In the genomic region with DNA sequence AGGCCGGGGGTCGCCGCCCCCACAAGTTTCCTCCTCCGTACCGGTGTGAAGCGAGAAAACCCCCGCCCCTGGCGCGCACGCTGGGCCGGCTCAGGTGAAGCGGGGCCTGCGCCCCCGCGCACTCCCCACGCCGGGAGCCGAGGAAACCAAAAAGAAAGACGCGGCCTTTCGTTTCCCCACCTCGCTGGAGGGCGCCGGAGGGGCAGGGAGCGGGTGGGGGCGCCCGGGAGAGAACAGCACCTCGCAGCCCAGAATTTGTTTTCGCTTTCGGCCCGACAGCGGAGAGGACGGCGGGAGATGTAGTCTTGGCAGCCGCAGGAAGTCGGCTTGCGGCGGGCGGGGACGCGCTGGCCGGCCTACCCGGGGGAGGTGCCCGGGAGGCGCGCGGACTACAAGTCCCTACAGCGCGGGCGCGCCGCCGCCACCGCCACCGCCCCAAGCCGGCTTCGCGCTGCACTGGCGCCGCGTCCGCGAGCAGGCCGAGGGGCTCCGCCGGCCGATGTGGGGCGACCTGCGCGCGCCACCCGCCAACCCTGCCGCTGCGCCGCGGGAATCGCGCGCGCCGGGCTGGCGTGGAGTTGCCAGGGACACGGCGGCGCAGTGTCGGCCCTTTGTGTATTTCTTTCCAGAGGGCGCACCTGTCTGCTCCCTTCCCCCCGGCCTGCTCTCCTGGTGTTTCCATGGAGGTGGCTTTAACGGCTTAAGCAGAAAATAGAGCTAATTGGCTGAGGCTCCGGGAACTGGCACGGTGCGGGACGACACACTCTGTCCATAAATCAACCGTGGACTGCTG, we compare ENCODE assay signal across 8 cellular contexts. TPM values are rescaled to one million over a fixed set of nuclear protein-coding genes. Genes with fewer than 3 reads are reported as not detected.
DNase-seq lines count a peak whose midpoint lies in the region; ATAC-seq and TF ChIP-seq lines count a peak whose summit lies in the region.

A gene with protein sequence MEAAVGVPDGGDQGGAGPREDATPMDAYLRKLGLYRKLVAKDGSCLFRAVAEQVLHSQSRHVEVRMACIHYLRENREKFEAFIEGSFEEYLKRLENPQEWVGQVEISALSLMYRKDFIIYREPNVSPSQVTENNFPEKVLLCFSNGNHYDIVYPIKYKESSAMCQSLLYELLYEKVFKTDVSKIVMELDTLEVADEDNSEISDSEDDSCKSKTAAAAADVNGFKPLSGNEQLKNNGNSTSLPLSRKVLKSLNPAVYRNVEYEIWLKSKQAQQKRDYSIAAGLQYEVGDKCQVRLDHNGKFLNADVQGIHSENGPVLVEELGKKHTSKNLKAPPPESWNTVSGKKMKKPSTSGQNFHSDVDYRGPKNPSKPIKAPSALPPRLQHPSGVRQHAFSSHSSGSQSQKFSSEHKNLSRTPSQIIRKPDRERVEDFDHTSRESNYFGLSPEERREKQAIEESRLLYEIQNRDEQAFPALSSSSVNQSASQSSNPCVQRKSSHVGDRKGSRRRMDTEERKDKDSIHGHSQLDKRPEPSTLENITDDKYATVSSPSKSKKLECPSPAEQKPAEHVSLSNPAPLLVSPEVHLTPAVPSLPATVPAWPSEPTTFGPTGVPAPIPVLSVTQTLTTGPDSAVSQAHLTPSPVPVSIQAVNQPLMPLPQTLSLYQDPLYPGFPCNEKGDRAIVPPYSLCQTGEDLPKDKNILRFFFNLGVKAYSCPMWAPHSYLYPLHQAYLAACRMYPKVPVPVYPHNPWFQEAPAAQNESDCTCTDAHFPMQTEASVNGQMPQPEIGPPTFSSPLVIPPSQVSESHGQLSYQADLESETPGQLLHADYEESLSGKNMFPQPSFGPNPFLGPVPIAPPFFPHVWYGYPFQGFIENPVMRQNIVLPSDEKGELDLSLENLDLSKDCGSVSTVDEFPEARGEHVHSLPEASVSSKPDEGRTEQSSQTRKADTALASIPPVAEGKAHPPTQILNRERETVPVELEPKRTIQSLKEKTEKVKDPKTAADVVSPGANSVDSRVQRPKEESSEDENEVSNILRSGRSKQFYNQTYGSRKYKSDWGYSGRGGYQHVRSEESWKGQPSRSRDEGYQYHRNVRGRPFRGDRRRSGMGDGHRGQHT (minus strand): TSS at position 292 of the 793 bp plus-strand sequence. CDS start 616 bp downstream, outside the sequence.

- H3K4me3 ChIP-seq in Panc1 (ENCODE audit: low read depth in 2 of 2, low read length in 2 of 2) (peak within 1 kb of the TSS; percentile 73), esophagus muscularis mucosa (peak within 1 kb of the TSS; percentile 71 to 91 (median 86)), muscle layer of duodenum (ENCODE audit: low read depth in 1 of 2, low read length in 2 of 2) (peak within 1 kb of the TSS; percentile 73 to 79)

- ATAC-seq in GM21723 (IDR thresholded peaks at IDR 0.05; ENCODE audit: unreplicated experiment) (peak; percentile 80), Panc1 (peak; percentile 95)

- in situ Hi-C loops in Panc1 (cut with HindIII; ENCODE audit: low pct_unique_long_range_greater_than_20kb, low sequenced_read_pairs) = no loop called here

- intact Hi-C loops in Panc1 (cut with micrococcal nuclease; ENCODE audit: unreplicated experiment) (no loop called here), esophagus muscularis mucosa (cut with DNase I) (loop anchor here (5.0 kb wide), 1 partner anchor 437 kb away; the partner anchor contains the start of gene MMAA)

- no TSS peak for BruUV-seq in Panc1 (replicated peaks; lab: Mats Ljungman, UMichigan)

- CTCF ChIA-PET in Panc1 (lab: Charles Lee) = no interaction called here

- peak; percentile 68 for DNase-seq in DMS79 (lab: John Stamatoyannopoulos, UW)
- DNase-seq in KG1 (lab: John Stamatoyannopoulos, UW) = peak; percentile 36
- DNase-seq in Panc1 (ENCODE audit: low read depth, low spot score) = peak; percentile 39
- peak; percentile 93 to 95 for DNase-seq in activated T-cell treated with anti-CD3 and anti-CD28 coated beads, Interleukin-2, amount 50 U/mL, for 48 hours
- peak; percentile 98 for DNase-seq in esophagus muscularis mucosa (ENCODE audit: extremely low spot score)
- DNase-seq in stimulated activated CD8-positive, alpha-beta memory T cell treated with anti-CD3 and anti-CD28 coated beads, Interleukin-7, amount 100 ng/mL, for 4 hours (ENCODE audit: low read depth in 2 of 2) = peak; percentile 97

- 1% methylated on average over 46 of the region's 94 CpGs for WGBS in esophagus muscularis mucosa

- no peaks in the 10 kb centered on the region for H3K27me3 ChIP-seq in Panc1 (ENCODE audit: control insufficient read depth, insufficient read depth, low read length)
- H3K27me3 ChIP-seq in esophagus muscularis mucosa = no peaks in the 10 kb centered on the region
- H3K27me3 ChIP-seq in muscle layer of duodenum (ENCODE audit: low read depth, low read length) = no peaks in the 10 kb centered on the region

- H3K4me1 ChIP-seq in Panc1 (ENCODE audit: control insufficient read depth, insufficient read depth, low read length) = peaks cover 7% of the 10 kb centered on the region
- peaks cover 21 to 43% (median 39%) of the 10 kb centered on the region in 4 donors for H3K4me1 ChIP-seq in esophagus muscularis mucosa
- H3K4me1 ChIP-seq in muscle layer of duodenum (ENCODE audit: control insufficient read depth in 1 of 2, insufficient read depth in 2 of 2, low read length in 2 of 2) = peaks cover 15 to 16% of the 10 kb centered on the region in 2 donors

- 0 out of 2 replicates have a peak, but pooled peaks cover 3% of the 10 kb centered on the region for H3K36me3 ChIP-seq in Panc1 (ENCODE audit: control insufficient read depth, insufficient read depth, low read length)
- no peaks in the 10 kb centered on the region for H3K36me3 ChIP-seq in esophagus muscularis mucosa
- H3K36me3 ChIP-seq in muscle layer of duodenum (ENCODE audit: control insufficient read depth in 1 of 2, insufficient read depth in 2 of 2, low read length in 2 of 2) = no peaks in the 10 kb centered on the region

- POLR2A ChIA-PET in Panc1 (lab: Charles Lee) = interaction anchor here (0.5 kb wide), 1 partner anchor 756 kb away, joined by 4 read pairs; no protein-coding TSS in a partner anchor

- TF ChIP-seq CTCF in Panc1 (IDR thresholded peaks at IDR 0.05) (peak; percentile 51), esophagus muscularis mucosa (IDR thresholded peaks at IDR 0.05) (peak in 1 of 3 experiments; percentile 7)

- peak; percentile 51 for TF ChIP-seq POLR2A in esophagus muscularis mucosa (IDR thresholded peaks at IDR 0.05; ENCODE audit: low read depth)

- TF ChIP-seq EP300 in esophagus muscularis mucosa (IDR thresholded peaks at IDR 0.05) = no peak

- H3K27ac ChIP-seq in Panc1 (ENCODE audit: low read length) (peak within 1 kb of the TSS; percentile 84), esophagus muscularis mucosa (replicated peaks in 1 of 4) (peak within 1 kb of the TSS; percentile 96 to 98 (median 98)), muscle layer of duodenum (ENCODE audit: low read length) (peak within 1 kb of the TSS; percentile 95)

- H3K9me3 ChIP-seq in Panc1 (ENCODE audit: control insufficient read depth, insufficient read depth, low read depth, low read length) = no peaks in the 10 kb centered on the region
- no peaks in the 10 kb centered on the region for H3K9me3 ChIP-seq in esophagus muscularis mucosa
- no peaks in the 10 kb centered on the region for H3K9me3 ChIP-seq in muscle layer of duodenum (ENCODE audit: control insufficient read depth in 1 of 2, low read length in 2 of 2)

RNA-seq across cellular contexts. Expression of the gene that starts here (rescaled TPM):
- total RNA-seq in Panc1 (2021; ENCODE audit: unreplicated experiment) (31.5 TPM), esophagus muscularis mucosa (10 to 100 TPM; 29.8 to 49.1 (median 38.3) TPM)
- polyA plus RNA-seq in Panc1 (2012; ENCODE audit: insufficient read length) = 8.9 TPM

Comparison
In these comparisons a context has a peak if more than half of its experiments do, and no peak if none do; other contexts are left out.
1. Peak in every context shown above with its lines: DNase-seq, ATAC-seq, H3K4me3 ChIP-seq and H3K27ac ChIP-seq.
2. DNase-seq: peak in every context shown above with its lines; median percentile 98 in esophagus muscularis mucosa; 97 in stimulated activated CD8-positive, alpha-beta memory T cell treated with anti-CD3 and anti-CD28 coated beads, Interleukin-7, amount 100 ng/mL, for 4 hours; 94 in activated T-cell treated with anti-CD3 and anti-CD28 coated beads, Interleukin-2, amount 50 U/mL, for 48 hours; 68 in DMS79; 39 in Panc1; 36 in KG1.